ENCODE assay signal across 8 cellular contexts in the genomic region with DNA sequence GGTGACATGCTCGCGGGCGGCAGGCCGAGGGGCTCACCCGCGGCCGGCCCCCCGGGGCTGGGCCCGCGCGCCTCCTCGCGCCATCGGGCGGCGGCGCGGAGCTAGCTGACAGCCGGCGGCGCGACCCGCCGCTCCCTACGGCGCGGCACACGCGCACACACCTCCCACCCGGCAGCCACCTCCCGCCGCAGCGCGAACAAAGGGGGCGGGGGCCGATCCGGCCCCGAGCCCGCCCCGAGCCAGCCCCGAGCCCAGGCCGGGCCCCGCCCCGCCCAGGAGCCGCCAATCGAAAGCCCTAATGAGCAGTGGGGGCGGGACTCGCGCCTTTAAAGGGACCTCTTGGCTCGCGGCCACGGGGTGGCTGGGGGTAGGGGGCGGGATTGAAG. TPM values are rescaled to one million over a fixed set of nuclear protein-coding genes. Genes with fewer than 3 reads are reported as not detected.
DNase-seq lines count a peak whose midpoint lies in the region; ATAC-seq and TF ChIP-seq lines count a peak whose summit lies in the region.

A gene with protein sequence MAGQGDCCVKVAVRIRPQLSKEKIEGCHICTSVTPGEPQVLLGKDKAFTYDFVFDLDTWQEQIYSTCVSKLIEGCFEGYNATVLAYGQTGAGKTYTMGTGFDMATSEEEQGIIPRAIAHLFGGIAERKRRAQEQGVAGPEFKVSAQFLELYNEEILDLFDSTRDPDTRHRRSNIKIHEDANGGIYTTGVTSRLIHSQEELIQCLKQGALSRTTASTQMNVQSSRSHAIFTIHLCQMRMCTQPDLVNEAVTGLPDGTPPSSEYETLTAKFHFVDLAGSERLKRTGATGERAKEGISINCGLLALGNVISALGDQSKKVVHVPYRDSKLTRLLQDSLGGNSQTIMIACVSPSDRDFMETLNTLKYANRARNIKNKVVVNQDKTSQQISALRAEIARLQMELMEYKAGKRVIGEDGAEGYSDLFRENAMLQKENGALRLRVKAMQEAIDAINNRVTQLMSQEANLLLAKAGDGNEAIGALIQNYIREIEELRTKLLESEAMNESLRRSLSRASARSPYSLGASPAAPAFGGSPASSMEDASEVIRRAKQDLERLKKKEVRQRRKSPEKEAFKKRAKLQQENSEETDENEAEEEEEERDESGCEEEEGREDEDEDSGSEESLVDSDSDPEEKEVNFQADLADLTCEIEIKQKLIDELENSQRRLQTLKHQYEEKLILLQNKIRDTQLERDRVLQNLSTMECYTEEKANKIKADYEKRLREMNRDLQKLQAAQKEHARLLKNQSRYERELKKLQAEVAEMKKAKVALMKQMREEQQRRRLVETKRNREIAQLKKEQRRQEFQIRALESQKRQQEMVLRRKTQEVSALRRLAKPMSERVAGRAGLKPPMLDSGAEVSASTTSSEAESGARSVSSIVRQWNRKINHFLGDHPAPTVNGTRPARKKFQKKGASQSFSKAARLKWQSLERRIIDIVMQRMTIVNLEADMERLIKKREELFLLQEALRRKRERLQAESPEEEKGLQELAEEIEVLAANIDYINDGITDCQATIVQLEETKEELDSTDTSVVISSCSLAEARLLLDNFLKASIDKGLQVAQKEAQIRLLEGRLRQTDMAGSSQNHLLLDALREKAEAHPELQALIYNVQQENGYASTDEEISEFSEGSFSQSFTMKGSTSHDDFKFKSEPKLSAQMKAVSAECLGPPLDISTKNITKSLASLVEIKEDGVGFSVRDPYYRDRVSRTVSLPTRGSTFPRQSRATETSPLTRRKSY (N-terminal part only) (minus strand): TSS at position 198 of the 386 bp plus-strand sequence. CDS start 331 bp downstream, outside the sequence.

- CTCF ChIA-PET in activated naive CD4-positive, alpha-beta T cell treated with anti-CD3 and anti-CD28 coated beads for 36 hours (lab: Charles Lee), result interaction anchor here (1.0 to 5.1 kb wide), 7 partner anchors 9 to 489 kb away, joined by 3 to 54 read pairs (median 5); no protein-coding TSS in a partner anchor

- H3K27me3 ChIP-seq in DOHH2 (ENCODE audit: control insufficient read depth, low read length) (no peaks in the 10 kb centered on the region), cardiac muscle cell (peaks cover 16% of the 10 kb centered on the region), upper lobe of right lung (no peaks in the 10 kb centered on the region)

- peak within 1 kb of the TSS; percentile 95 for H3K27ac ChIP-seq in DOHH2 (ENCODE audit: low read depth, low read length)
- no peak within 1 kb of the TSS for H3K27ac ChIP-seq in cardiac muscle cell
- peak within 1 kb of the TSS; percentile 60 for H3K27ac ChIP-seq in upper lobe of right lung

- TF ChIP-seq CTCF in DOHH2 (IDR thresholded peaks at IDR 0.05; ENCODE audit: low read depth, low read length, poor library complexity, severe bottlenecking) (no peak), cardiac muscle cell (IDR thresholded peaks at IDR 0.05; ENCODE audit: low read depth, low read length) (no peak), upper lobe of right lung (IDR thresholded peaks at IDR 0.05) (no peak)

- H3K79me2 ChIP-seq in DOHH2 (ENCODE audit: control insufficient read depth, low read length), result peaks cover 33% of the 10 kb centered on the region

- peak; percentile 69 to 71 for DNase-seq in Kasumi-1 (lab: John Stamatoyannopoulos, UW)
- peak; percentile 84 for DNase-seq in SK-N-DZ (ENCODE audit: low spot score)
- peak; percentile 91 for DNase-seq in activated naive CD4-positive, alpha-beta T cell treated with anti-CD3 and anti-CD28 coated beads for 36 hours
- DNase-seq in cardiac muscle cell (ENCODE audit: low read depth in 1 of 2, low spot score in 1 of 2), result peak; percentile 68 to 93
- DNase-seq in pons (ENCODE audit: low spot score), result peak; percentile 68
- peak; percentile 92 for DNase-seq in upper lobe of right lung

- H3K9me3 ChIP-seq in DOHH2 (ENCODE audit: control insufficient read depth, insufficient read depth, low read length) (no peaks in the 10 kb centered on the region), cardiac muscle cell (ENCODE audit: low read depth) (no peaks in the 10 kb centered on the region), upper lobe of right lung (no peaks in the 10 kb centered on the region)

- H3F3A ChIP-seq in DOHH2 (ENCODE audit: control insufficient read depth, insufficient read depth), result peaks cover 15% of the 10 kb centered on the region

- H3K4me2 ChIP-seq in DOHH2 (ENCODE audit: low read length), result peak within 1 kb of the TSS; percentile 98

- H3K4me3 Mint-ChIP-seq in activated naive CD4-positive, alpha-beta T cell treated with anti-CD3 and anti-CD28 coated beads for 36 hours, result peak within 1 kb of the TSS; percentile 90

- peaks cover 3% of the 10 kb centered on the region; the same call in 1 of the 2 replicates for H4K20me1 ChIP-seq in DOHH2 (ENCODE audit: control insufficient read depth, insufficient read depth, low read depth, low read length)

- no peaks in the 10 kb centered on the region for H3K9me3 Mint-ChIP-seq in activated naive CD4-positive, alpha-beta T cell treated with anti-CD3 and anti-CD28 coated beads for 36 hours

- peaks cover 10% of the 10 kb centered on the region for H3K36me3 Mint-ChIP-seq in activated naive CD4-positive, alpha-beta T cell treated with anti-CD3 and anti-CD28 coated beads for 36 hours (ENCODE audit: low read depth)

- H3K27me3 Mint-ChIP-seq in activated naive CD4-positive, alpha-beta T cell treated with anti-CD3 and anti-CD28 coated beads for 36 hours (ENCODE audit: low read depth), result no peaks in the 10 kb centered on the region

- H3K27ac Mint-ChIP-seq in activated naive CD4-positive, alpha-beta T cell treated with anti-CD3 and anti-CD28 coated beads for 36 hours, result peak within 1 kb of the TSS; percentile 100

- no peaks in the 10 kb centered on the region for H3K9me2 ChIP-seq in DOHH2 (replicated peaks; ENCODE audit: control insufficient read depth, low read length)

- H3K4me1 ChIP-seq in DOHH2 (ENCODE audit: control insufficient read depth, low read length), result peaks cover 87% of the 10 kb centered on the region
- H3K4me1 ChIP-seq in cardiac muscle cell (ENCODE audit: low read depth), result peaks cover 7% of the 10 kb centered on the region
- H3K4me1 ChIP-seq in upper lobe of right lung, result peaks cover 58% of the 10 kb centered on the region

- H3K36me3 ChIP-seq in DOHH2 (ENCODE audit: control insufficient read depth, low read length) (peaks cover 4% of the 10 kb centered on the region; the same call in 1 of the 2 replicates), cardiac muscle cell (no peaks in the 10 kb centered on the region), upper lobe of right lung (no peaks in the 10 kb centered on the region)

- H3K4me3 ChIP-seq in DOHH2 (ENCODE audit: low read length) (peak within 1 kb of the TSS; percentile 84), cardiac muscle cell (peak within 1 kb of the TSS; percentile 64), upper lobe of right lung (peak within 1 kb of the TSS; percentile 63)

- H3K4me1 Mint-ChIP-seq in activated naive CD4-positive, alpha-beta T cell treated with anti-CD3 and anti-CD28 coated beads for 36 hours (ENCODE audit: low read depth), result peaks cover 72% of the 10 kb centered on the region

- ATAC-seq in GM21737 (IDR thresholded peaks at IDR 0.05; ENCODE audit: unreplicated experiment) (peak; percentile 55), upper lobe of right lung (peak; percentile 87)

- intact Hi-C loops in activated naive CD4-positive, alpha-beta T cell treated with anti-CD3 and anti-CD28 coated beads for 36 hours (cut with micrococcal nuclease), result loop anchor here (1.0 to 5.0 kb wide), 5 partner anchors 134 to 871 kb away; a partner anchor contains a TSS
- intact Hi-C loops in upper lobe of right lung (cut with DNase I), result no loop called here

RNA-seq across cellular contexts. Expression of the gene that starts here (rescaled TPM):
- polyA plus RNA-seq in SK-N-DZ (2014; cell fraction: cytosol; rRNA removed), result 5.3 and 6.0 TPM in 2 replicates
- polyA plus RNA-seq in SK-N-DZ (2014; cell fraction: nucleus; rRNA removed), result 7.1 and 12.0 TPM in 2 replicates
- total RNA-seq in activated naive CD4-positive, alpha-beta T cell treated with anti-CD3 and anti-CD28 coated beads for 36 hours, result 10 to 100 TPM; 45.5 to 46.3 TPM
- total RNA-seq in cardiac muscle cell (2.4 and 3.5 TPM in 2 replicates), upper lobe of right lung (5.7 TPM)
- 0.29 and 1.1 TPM in 2 replicates for polyA plus RNA-seq in cardiac muscle cell
